Comparison of ENCODE assay signal across 8 cellular contexts in the genomic region with DNA sequence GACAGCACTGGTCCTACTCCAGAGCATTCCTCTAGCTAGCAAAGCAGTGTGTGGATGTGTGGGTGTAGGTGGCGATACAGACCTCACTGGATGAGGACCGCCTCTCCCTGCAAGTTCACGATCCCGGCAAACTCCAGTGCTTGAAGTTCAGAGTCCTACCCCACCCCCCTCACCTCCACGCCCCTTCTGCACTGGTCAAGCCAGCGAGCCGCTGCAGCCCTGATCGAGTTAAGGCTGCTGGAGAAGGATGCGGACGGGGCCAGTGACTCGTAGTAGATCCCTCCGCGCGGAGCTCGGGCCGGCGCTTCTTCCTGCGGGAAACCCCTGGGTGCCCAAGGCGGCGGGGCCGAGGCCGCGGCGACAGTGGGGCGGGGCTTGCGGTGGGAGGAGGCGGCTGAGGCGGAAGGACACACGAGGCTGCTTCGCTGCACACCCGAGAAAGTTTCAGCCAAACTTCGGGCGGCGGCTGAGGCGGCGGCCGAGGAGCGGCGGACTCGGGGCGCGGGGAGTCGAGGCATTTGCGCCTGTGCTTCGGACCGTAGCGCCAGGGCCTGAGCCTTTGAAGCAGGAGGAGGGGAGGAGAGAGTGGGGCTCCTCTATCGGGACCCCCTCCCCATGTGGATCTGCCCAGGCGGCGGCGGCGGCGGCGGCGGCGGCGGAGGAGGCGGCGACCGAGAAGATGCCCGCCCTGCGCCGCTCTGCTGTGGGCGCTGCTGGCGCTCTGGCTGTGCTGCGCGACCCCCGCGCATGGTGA.
DNase-seq lines count a peak whose midpoint lies in the region; ATAC-seq lines count a peak whose summit lies in the region.
"Not testable (repeated sequence)": the region's sequence is repeated elsewhere in the genome, so short reads cannot be mapped to it uniquely, and the experiment has no call there.

No MANE protein-coding gene starts in this region.

- not testable (repeated sequence) for H3K4me1 Mint-ChIP-seq in activated T-cell treated with anti-CD3 and anti-CD28 coated beads, Interleukin-2, amount 50 U/mL, for 4 hours (ENCODE audit: low read depth)

- H3K36me3 ChIP-seq in SK-N-MC (ENCODE audit: insufficient read depth, low read length); ectodermal cell (ENCODE audit: control insufficient read depth, insufficient read depth, low read length); stomach smooth muscle (ENCODE audit: control insufficient read depth in 2 of 2, insufficient read depth in 2 of 2, low read length in 2 of 2): not testable (repeated sequence)

- peak; percentile 1 for DNase-seq in DMS53 treated with DMSO at 0.1 percent for 48 hours (lab: John Stamatoyannopoulos, UW; ENCODE audit: unreplicated experiment)
- peak; percentile 32 for DNase-seq in LoVo (ENCODE audit: low spot score)
- DNase-seq in SK-N-MC (ENCODE audit: low read depth, low spot score) = not testable (repeated sequence)
- DNase-seq in activated T-cell treated with anti-CD3 and anti-CD28 coated beads, Interleukin-2, amount 50 U/mL, for 4 hours = peak; percentile 44
- DNase-seq in kidney tubule cell (ENCODE audit: low spot score) = peak; percentile 88
- peak; percentile 81 for DNase-seq in retina

- not testable (repeated sequence) for H3K9me3 ChIP-seq in SK-N-MC (ENCODE audit: low read depth, low read length); ectodermal cell (ENCODE audit: control insufficient read depth, low read length); stomach smooth muscle (ENCODE audit: control insufficient read depth in 2 of 2, low read length in 2 of 2)

- peak overlapping the region; percentile 84 for H3K4me3 Mint-ChIP-seq in activated T-cell treated with anti-CD3 and anti-CD28 coated beads, Interleukin-2, amount 50 U/mL, for 4 hours

- ATAC-seq in activated T-cell treated with anti-CD3 and anti-CD28 coated beads, Interleukin-2, amount 50 U/mL, for 4 hours = peak; percentile 88 to 89

- not testable (repeated sequence) for H3K36me3 Mint-ChIP-seq in activated T-cell treated with anti-CD3 and anti-CD28 coated beads, Interleukin-2, amount 50 U/mL, for 4 hours (ENCODE audit: insufficient read depth)

- 0 to 1% methylated on average over 36 to 40 of the region's 69 CpGs for WGBS in ectodermal cell, 2 experiments

- H3K4me3 ChIP-seq in SK-N-MC (peak overlapping the region; percentile 67), ectodermal cell (ENCODE audit: insufficient read depth, low read depth, low read length) (peak overlapping the region; percentile 35), stomach smooth muscle (ENCODE audit: low read length in 2 of 2) (peak overlapping the region; percentile 51 to 64)

- H3K9ac ChIP-seq in SK-N-MC (ENCODE audit: insufficient read length); stomach smooth muscle (ENCODE audit: low read length in 2 of 2): not testable (repeated sequence)

- H3K9me3 Mint-ChIP-seq in activated T-cell treated with anti-CD3 and anti-CD28 coated beads, Interleukin-2, amount 50 U/mL, for 4 hours = not testable (repeated sequence)

- not testable (repeated sequence) for H3K4me1 ChIP-seq in ectodermal cell (ENCODE audit: control insufficient read depth, insufficient read depth, low read length); stomach smooth muscle (ENCODE audit: control insufficient read depth, insufficient read depth, low read length)

- not testable (repeated sequence) for H3K27me3 Mint-ChIP-seq in activated T-cell treated with anti-CD3 and anti-CD28 coated beads, Interleukin-2, amount 50 U/mL, for 4 hours (ENCODE audit: low read depth)

- not testable (repeated sequence) for H3K27me3 ChIP-seq in ectodermal cell (ENCODE audit: control insufficient read depth, insufficient read depth, low read length, poor library complexity, severe bottlenecking); stomach smooth muscle (ENCODE audit: control insufficient read depth in 1 of 2, insufficient read depth in 2 of 2, low read length in 2 of 2)

- not testable (repeated sequence) for H3K27ac ChIP-seq in SK-N-MC; ectodermal cell (ENCODE audit: insufficient read depth, low read depth, low read length, poor library complexity, severe bottlenecking); stomach smooth muscle (ENCODE audit: low read length)
